Comparison of ENCODE assay signal across 2 cellular contexts in the genomic region with DNA sequence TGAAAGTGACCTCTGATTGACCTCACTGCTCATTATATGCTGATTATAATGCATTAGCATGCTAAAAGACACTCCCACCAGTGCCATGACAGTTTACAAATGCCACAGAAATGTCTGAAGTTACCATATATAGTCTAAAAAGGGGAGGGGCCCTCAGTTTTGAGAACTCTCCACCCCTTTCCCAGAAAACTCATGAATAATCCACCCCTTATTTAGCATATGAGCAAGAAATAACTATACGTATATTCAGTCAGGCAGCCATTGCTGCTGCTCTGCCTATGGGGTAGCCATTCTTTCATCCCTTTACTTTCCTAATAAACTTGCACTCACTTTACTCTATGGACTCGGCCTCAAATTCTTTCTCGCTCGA.
TF ChIP-seq lines count a peak whose summit lies in the region.

No MANE protein-coding gene starts in this region.

TF ChIP-seq in GM23338, 12 proteins besides CTCF, POLR2A, EP300 and RAD21 (continues in another document):
- TF ChIP-seq EZH2phosphoT487 (IDR thresholded peaks at IDR 0.05; ENCODE audit: unreplicated experiment) (no peak), CREB1 (CRISPR knock-in tag; IDR thresholded peaks at IDR 0.05; ENCODE audit: low read depth) (no peak), EZH2 (IDR thresholded peaks at IDR 0.05; ENCODE audit: low read depth, unreplicated experiment) (no peak), ZNF114 (CRISPR knock-in tag; IDR thresholded peaks at IDR 0.05) (no peak), STAT1 (IDR thresholded peaks at IDR 0.05; ENCODE audit: unreplicated experiment) (no peak), NANOG (IDR thresholded peaks at IDR 0.05; ENCODE audit: borderline replicate concordance) (no peak), ZNF331 (CRISPR knock-in tag; IDR thresholded peaks at IDR 0.05; ENCODE audit: low read depth) (no peak), JUNB (IDR thresholded peaks at IDR 0.05; ENCODE audit: unreplicated experiment) (no peak)
- TF ChIP-seq, protein P1, sequence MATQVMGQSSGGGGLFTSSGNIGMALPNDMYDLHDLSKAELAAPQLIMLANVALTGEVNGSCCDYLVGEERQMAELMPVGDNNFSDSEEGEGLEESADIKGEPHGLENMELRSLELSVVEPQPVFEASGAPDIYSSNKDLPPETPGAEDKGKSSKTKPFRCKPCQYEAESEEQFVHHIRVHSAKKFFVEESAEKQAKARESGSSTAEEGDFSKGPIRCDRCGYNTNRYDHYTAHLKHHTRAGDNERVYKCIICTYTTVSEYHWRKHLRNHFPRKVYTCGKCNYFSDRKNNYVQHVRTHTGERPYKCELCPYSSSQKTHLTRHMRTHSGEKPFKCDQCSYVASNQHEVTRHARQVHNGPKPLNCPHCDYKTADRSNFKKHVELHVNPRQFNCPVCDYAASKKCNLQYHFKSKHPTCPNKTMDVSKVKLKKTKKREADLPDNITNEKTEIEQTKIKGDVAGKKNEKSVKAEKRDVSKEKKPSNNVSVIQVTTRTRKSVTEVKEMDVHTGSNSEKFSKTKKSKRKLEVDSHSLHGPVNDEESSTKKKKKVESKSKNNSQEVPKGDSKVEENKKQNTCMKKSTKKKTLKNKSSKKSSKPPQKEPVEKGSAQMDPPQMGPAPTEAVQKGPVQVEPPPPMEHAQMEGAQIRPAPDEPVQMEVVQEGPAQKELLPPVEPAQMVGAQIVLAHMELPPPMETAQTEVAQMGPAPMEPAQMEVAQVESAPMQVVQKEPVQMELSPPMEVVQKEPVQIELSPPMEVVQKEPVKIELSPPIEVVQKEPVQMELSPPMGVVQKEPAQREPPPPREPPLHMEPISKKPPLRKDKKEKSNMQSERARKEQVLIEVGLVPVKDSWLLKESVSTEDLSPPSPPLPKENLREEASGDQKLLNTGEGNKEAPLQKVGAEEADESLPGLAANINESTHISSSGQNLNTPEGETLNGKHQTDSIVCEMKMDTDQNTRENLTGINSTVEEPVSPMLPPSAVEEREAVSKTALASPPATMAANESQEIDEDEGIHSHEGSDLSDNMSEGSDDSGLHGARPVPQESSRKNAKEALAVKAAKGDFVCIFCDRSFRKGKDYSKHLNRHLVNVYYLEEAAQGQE (IDR thresholded peaks at IDR 0.05; ENCODE audit: unreplicated experiment), result no peak
- TF ChIP-seq, protein P2, sequence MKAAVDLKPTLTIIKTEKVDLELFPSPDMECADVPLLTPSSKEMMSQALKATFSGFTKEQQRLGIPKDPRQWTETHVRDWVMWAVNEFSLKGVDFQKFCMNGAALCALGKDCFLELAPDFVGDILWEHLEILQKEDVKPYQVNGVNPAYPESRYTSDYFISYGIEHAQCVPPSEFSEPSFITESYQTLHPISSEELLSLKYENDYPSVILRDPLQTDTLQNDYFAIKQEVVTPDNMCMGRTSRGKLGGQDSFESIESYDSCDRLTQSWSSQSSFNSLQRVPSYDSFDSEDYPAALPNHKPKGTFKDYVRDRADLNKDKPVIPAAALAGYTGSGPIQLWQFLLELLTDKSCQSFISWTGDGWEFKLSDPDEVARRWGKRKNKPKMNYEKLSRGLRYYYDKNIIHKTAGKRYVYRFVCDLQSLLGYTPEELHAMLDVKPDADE (IDR thresholded peaks at IDR 0.05), result no peak

TF ChIP-seq in K562, 482 proteins besides CTCF, POLR2A, EP300 and RAD21:
- TF ChIP-seq MAFG (tag; conservative IDR thresholded peaks at IDR 0.05) (no peak), NR2C2 (CRISPR knock-in tag; IDR thresholded peaks at IDR 0.05) (no peak), NR2C2 (tag; IDR thresholded peaks at IDR 0.05) (peak; percentile 47; the same call in 1 of the 2 replicates), MEIS2 (IDR thresholded peaks at IDR 0.05; ENCODE audit: partially characterized antibody) (peak; percentile 22), TEAD1 (CRISPR knock-in tag; IDR thresholded peaks at IDR 0.05) (no peak), NFIC (IDR thresholded peaks at IDR 0.05) (no peak), CSDE1 (IDR thresholded peaks at IDR 0.05) (no peak), STAT5A (IDR thresholded peaks at IDR 0.05; ENCODE audit: borderline replicate concordance, low read length) (peak; percentile 69), SRF (CRISPR knock-in tag; IDR thresholded peaks at IDR 0.05) (peak in 1 of 2 experiments; percentile 89; a peak in 3 of 4 replicates), ZNF766 (CRISPR knock-in tag; conservative IDR thresholded peaks at IDR 0.05) (peak; percentile 46; the same call in 1 of the 2 replicates), NFXL1 (CRISPR knock-in tag; IDR thresholded peaks at IDR 0.05) (no peak), ESRRA (IDR thresholded peaks at IDR 0.05; ENCODE audit: borderline replicate concordance, low read depth) (0 out of 2 replicates have a peak, but pooled peaks have one; percentile 56), DACH1 (IDR thresholded peaks at IDR 0.05; ENCODE audit: partially characterized antibody) (no peak), NRF1 (conservative IDR thresholded peaks at IDR 0.05 in 1 of 2, IDR thresholded peaks at IDR 0.05 in 1 of 2) (0 out of 4 replicates have a peak, but pooled peaks of 1 of the 2 experiments have one; percentile 12), SREBF1 (IDR thresholded peaks at IDR 0.05; ENCODE audit: borderline replicate concordance, low read depth, low read length) (no peak)
- TF ChIP-seq, protein P3, sequence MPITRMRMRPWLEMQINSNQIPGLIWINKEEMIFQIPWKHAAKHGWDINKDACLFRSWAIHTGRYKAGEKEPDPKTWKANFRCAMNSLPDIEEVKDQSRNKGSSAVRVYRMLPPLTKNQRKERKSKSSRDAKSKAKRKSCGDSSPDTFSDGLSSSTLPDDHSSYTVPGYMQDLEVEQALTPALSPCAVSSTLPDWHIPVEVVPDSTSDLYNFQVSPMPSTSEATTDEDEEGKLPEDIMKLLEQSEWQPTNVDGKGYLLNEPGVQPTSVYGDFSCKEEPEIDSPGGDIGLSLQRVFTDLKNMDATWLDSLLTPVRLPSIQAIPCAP (CRISPR knock-in tag; IDR thresholded peaks at IDR 0.05; ENCODE audit: borderline replicate concordance), result no peak
- TF ChIP-seq, protein P4, sequence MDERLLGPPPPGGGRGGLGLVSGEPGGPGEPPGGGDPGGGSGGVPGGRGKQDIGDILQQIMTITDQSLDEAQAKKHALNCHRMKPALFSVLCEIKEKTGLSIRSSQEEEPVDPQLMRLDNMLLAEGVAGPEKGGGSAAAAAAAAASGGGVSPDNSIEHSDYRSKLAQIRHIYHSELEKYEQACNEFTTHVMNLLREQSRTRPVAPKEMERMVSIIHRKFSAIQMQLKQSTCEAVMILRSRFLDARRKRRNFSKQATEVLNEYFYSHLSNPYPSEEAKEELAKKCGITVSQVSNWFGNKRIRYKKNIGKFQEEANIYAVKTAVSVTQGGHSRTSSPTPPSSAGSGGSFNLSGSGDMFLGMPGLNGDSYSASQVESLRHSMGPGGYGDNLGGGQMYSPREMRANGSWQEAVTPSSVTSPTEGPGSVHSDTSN (CRISPR knock-in tag; IDR thresholded peaks at IDR 0.05; ENCODE audit: low read depth), result no peak
- TF ChIP-seq, protein P4 (tag; conservative IDR thresholded peaks at IDR 0.05; ENCODE audit: low read depth), result peak; percentile 13; the same call in 1 of the 2 replicates
- TF ChIP-seq, protein P5, sequence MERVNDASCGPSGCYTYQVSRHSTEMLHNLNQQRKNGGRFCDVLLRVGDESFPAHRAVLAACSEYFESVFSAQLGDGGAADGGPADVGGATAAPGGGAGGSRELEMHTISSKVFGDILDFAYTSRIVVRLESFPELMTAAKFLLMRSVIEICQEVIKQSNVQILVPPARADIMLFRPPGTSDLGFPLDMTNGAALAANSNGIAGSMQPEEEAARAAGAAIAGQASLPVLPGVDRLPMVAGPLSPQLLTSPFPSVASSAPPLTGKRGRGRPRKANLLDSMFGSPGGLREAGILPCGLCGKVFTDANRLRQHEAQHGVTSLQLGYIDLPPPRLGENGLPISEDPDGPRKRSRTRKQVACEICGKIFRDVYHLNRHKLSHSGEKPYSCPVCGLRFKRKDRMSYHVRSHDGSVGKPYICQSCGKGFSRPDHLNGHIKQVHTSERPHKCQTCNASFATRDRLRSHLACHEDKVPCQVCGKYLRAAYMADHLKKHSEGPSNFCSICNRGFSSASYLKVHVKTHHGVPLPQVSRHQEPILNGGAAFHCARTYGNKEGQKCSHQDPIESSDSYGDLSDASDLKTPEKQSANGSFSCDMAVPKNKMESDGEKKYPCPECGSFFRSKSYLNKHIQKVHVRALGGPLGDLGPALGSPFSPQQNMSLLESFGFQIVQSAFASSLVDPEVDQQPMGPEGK (CRISPR knock-in tag; IDR thresholded peaks at IDR 0.05; ENCODE audit: borderline replicate concordance), result no peak
- TF ChIP-seq, protein P6, sequence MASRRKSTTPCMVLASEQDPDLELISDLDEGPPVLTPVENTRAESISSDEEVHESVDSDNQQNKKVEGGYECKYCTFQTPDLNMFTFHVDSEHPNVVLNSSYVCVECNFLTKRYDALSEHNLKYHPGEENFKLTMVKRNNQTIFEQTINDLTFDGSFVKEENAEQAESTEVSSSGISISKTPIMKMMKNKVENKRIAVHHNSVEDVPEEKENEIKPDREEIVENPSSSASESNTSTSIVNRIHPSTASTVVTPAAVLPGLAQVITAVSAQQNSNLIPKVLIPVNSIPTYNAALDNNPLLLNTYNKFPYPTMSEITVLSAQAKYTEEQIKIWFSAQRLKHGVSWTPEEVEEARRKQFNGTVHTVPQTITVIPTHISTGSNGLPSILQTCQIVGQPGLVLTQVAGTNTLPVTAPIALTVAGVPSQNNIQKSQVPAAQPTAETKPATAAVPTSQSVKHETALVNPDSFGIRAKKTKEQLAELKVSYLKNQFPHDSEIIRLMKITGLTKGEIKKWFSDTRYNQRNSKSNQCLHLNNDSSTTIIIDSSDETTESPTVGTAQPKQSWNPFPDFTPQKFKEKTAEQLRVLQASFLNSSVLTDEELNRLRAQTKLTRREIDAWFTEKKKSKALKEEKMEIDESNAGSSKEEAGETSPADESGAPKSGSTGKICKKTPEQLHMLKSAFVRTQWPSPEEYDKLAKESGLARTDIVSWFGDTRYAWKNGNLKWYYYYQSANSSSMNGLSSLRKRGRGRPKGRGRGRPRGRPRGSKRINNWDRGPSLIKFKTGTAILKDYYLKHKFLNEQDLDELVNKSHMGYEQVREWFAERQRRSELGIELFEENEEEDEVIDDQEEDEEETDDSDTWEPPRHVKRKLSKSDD (conservative IDR thresholded peaks at IDR 0.05; ENCODE audit: low read length), result no peak
